Comparison of ENCODE assay signal across 33 cellular contexts in genomic region chr4:143262838-143263237, GRCh38.
"Had no signal": no experiment of that assay in that cellular context is flagged by ENCODE, and none has a peak within 500 bp of the region (broad histone marks: within the 10 kb centered on the region; RNA-seq: fewer than 3 reads in every experiment).

No MANE protein-coding gene starts in this region.

- H3K27ac ChIP-seq: ascending aorta, breast epithelium, cardiac muscle cell, colonic mucosa, epithelial cell of prostate, esophagus squamous epithelium, gastroesophageal sphincter had no signal

- H3K36me3 Mint-ChIP-seq: activated CD4-positive, alpha-beta memory T cell treated with anti-CD3 and anti-CD28 coated beads for 36 hours; activated CD8-positive, alpha-beta memory T cell treated with anti-CD3 and anti-CD28 coated beads, Interleukin-2, amount 10 ng/mL, durations not matched to agents 7 days and 5 days; activated naive CD4-positive, alpha-beta T cell treated with anti-CD3 and anti-CD28 coated beads, Interleukin-2, amount 50 U/mL, for 24 hours; activated naive CD8-positive, alpha-beta T cell treated with anti-CD3 and anti-CD28 coated beads for 36 hours; brain had no signal

- FAIRE-seq: endometrium, endothelial cell of umbilical vein had no signal

- ATAC-seq: activated CD4-positive, alpha-beta T cell treated with anti-CD3 and anti-CD28 coated beads for 36 hours; activated CD8-positive, alpha-beta memory T cell treated with anti-CD3 and anti-CD28 coated beads, Interleukin-2, amount 10 ng/mL, durations not matched to agents 7 days and 5 days; activated CD8-positive, alpha-beta T cell treated with anti-CD3 and anti-CD28 coated beads, Interleukin-2, amount 10 ng/mL, durations not matched to agents 7 days and 5 days; activated naive CD8-positive, alpha-beta T cell treated with anti-CD3 and anti-CD28 coated beads, Interleukin-2, amount 50 U/mL, for 24 hours; gastroesophageal sphincter had no signal

- H3K9me3 ChIP-seq: ascending aorta, colonic mucosa had no signal

- H3K27me3 ChIP-seq: ascending aorta, breast epithelium, cardiac muscle cell, colonic mucosa, esophagus squamous epithelium, gastroesophageal sphincter had no signal

- H3K4me3 Mint-ChIP-seq: activated CD4-positive, alpha-beta memory T cell treated with anti-CD3 and anti-CD28 coated beads for 36 hours; activated CD4-positive, alpha-beta T cell treated with anti-CD3 and anti-CD28 coated beads for 36 hours; activated CD4-positive, alpha-beta T cell treated with anti-CD3 and anti-CD28 coated beads, Interleukin-2, amount 10 ng/mL, durations not matched to agents 24 days and 14 days; activated CD8-positive, alpha-beta memory T cell treated with anti-CD3 and anti-CD28 coated beads, Interleukin-2, amount 10 ng/mL, durations not matched to agents 7 days and 5 days; activated CD8-positive, alpha-beta T cell treated with anti-CD3 and anti-CD28 coated beads, Interleukin-2, amount 10 ng/mL, durations not matched to agents 7 days and 5 days; activated naive CD4-positive, alpha-beta T cell treated with anti-CD3 and anti-CD28 coated beads for 36 hours; activated naive CD4-positive, alpha-beta T cell treated with anti-CD3 and anti-CD28 coated beads, Interleukin-2, amount 50 U/mL, for 24 hours; activated naive CD8-positive, alpha-beta T cell treated with anti-CD3 and anti-CD28 coated beads for 36 hours; activated naive CD8-positive, alpha-beta T cell treated with anti-CD3 and anti-CD28 coated beads, Interleukin-2, amount 50 U/mL, for 24 hours; activated T-helper 1 cell treated with anti-CD3 and anti-CD28 coated beads, Interleukin-12 subunit alpha, Interleukin-12 subunit beta, Interleukin-2, Interleukin-4 antibody, amounts not matched to agents 30 ng/mL and 10 ng/mL and 1 ng/mL, durations not matched to agents 14 hours and 24 hours and 36 hours; brain had no signal

- H3K4me1 ChIP-seq: ascending aorta, breast epithelium, colonic mucosa, esophagus squamous epithelium, gastroesophageal sphincter had no signal

- H3K27ac Mint-ChIP-seq: activated CD4-positive, alpha-beta memory T cell treated with anti-CD3 and anti-CD28 coated beads for 36 hours; activated CD4-positive, alpha-beta T cell treated with anti-CD3 and anti-CD28 coated beads for 36 hours; activated CD4-positive, alpha-beta T cell treated with anti-CD3 and anti-CD28 coated beads, Interleukin-2, amount 10 ng/mL, durations not matched to agents 24 days and 14 days; activated CD8-positive, alpha-beta memory T cell treated with anti-CD3 and anti-CD28 coated beads, Interleukin-2, amount 10 ng/mL, durations not matched to agents 7 days and 5 days; activated CD8-positive, alpha-beta T cell treated with anti-CD3 and anti-CD28 coated beads, Interleukin-2, amount 10 ng/mL, durations not matched to agents 7 days and 5 days; activated naive CD4-positive, alpha-beta T cell treated with anti-CD3 and anti-CD28 coated beads for 36 hours; activated naive CD4-positive, alpha-beta T cell treated with anti-CD3 and anti-CD28 coated beads, Interleukin-2, amount 50 U/mL, for 24 hours; activated naive CD8-positive, alpha-beta T cell treated with anti-CD3 and anti-CD28 coated beads for 36 hours; activated naive CD8-positive, alpha-beta T cell treated with anti-CD3 and anti-CD28 coated beads, Interleukin-2, amount 50 U/mL, for 24 hours; activated T-helper 1 cell treated with anti-CD3 and anti-CD28 coated beads, Interleukin-12 subunit alpha, Interleukin-12 subunit beta, Interleukin-2, Interleukin-4 antibody, amounts not matched to agents 30 ng/mL and 10 ng/mL and 1 ng/mL, durations not matched to agents 14 hours and 24 hours and 36 hours; activated T-helper 2 cell treated with anti-CD3 and anti-CD28 coated beads, Interferon-gamma antibody, Interleukin-2, Interleukin-4, amounts not matched to agents 10 μg/mL and 5 μg/mL and 100 μg/mL, durations not matched to agents 14 hours and 24 hours and 36 hours; brain had no signal

- H3K27me3 Mint-ChIP-seq: activated CD4-positive, alpha-beta T cell treated with anti-CD3 and anti-CD28 coated beads for 36 hours; activated CD8-positive, alpha-beta memory T cell treated with anti-CD3 and anti-CD28 coated beads, Interleukin-2, amount 10 ng/mL, durations not matched to agents 7 days and 5 days; activated naive CD4-positive, alpha-beta T cell treated with anti-CD3 and anti-CD28 coated beads, Interleukin-2, amount 50 U/mL, for 24 hours; activated naive CD8-positive, alpha-beta T cell treated with anti-CD3 and anti-CD28 coated beads for 36 hours; activated naive CD8-positive, alpha-beta T cell treated with anti-CD3 and anti-CD28 coated beads, Interleukin-2, amount 50 U/mL, for 24 hours had no signal

- H3K4me1 Mint-ChIP-seq: activated CD4-positive, alpha-beta T cell treated with anti-CD3 and anti-CD28 coated beads for 36 hours; activated CD4-positive, alpha-beta T cell treated with anti-CD3 and anti-CD28 coated beads, Interleukin-2, amount 10 ng/mL, durations not matched to agents 24 days and 14 days; activated CD8-positive, alpha-beta memory T cell treated with anti-CD3 and anti-CD28 coated beads, Interleukin-2, amount 10 ng/mL, durations not matched to agents 7 days and 5 days; activated naive CD4-positive, alpha-beta T cell treated with anti-CD3 and anti-CD28 coated beads, Interleukin-2, amount 50 U/mL, for 24 hours; activated naive CD8-positive, alpha-beta T cell treated with anti-CD3 and anti-CD28 coated beads for 36 hours; activated naive CD8-positive, alpha-beta T cell treated with anti-CD3 and anti-CD28 coated beads, Interleukin-2, amount 50 U/mL, for 24 hours had no signal

- DNase-seq: activated CD4-positive, alpha-beta memory T cell treated with anti-CD3 and anti-CD28 coated beads for 36 hours; activated CD4-positive, alpha-beta T cell treated with anti-CD3 and anti-CD28 coated beads for 36 hours; activated CD4-positive, alpha-beta T cell treated with anti-CD3 and anti-CD28 coated beads, Interleukin-2, amount 10 ng/mL, durations not matched to agents 24 days and 14 days; activated CD4-positive, CD25-positive, alpha-beta regulatory T cell; activated CD4-positive, CD25-positive, alpha-beta regulatory T cell treated with anti-CD3 and anti-CD28 coated beads, Interleukin-2, amount 50 U/mL, for 72 hours; activated CD8-positive, alpha-beta memory T cell treated with anti-CD3 and anti-CD28 coated beads, Interleukin-2, amount 10 ng/mL, durations not matched to agents 7 days and 5 days; activated CD8-positive, alpha-beta memory T cell treated with anti-CD3 and anti-CD28 coated beads, Interleukin-2, amount 50 U/mL, for 4 hours; activated CD8-positive, alpha-beta T cell treated with anti-CD3 and anti-CD28 coated beads, Interleukin-2, amount 10 ng/mL, durations not matched to agents 7 days and 5 days; activated effector memory CD4-positive, alpha-beta T cell treated with anti-CD3 and anti-CD28 coated beads, Interleukin-2, amount 50 U/mL, for 16 hours; activated naive CD4-positive, alpha-beta T cell treated with anti-CD3 and anti-CD28 coated beads for 36 hours; activated naive CD8-positive, alpha-beta T cell treated with anti-CD3 and anti-CD28 coated beads for 36 hours; activated naive CD8-positive, alpha-beta T cell treated with anti-CD3 and anti-CD28 coated beads, Interleukin-2, amount 50 U/mL, for 24 hours; activated T-cell treated with anti-CD3 and anti-CD28 coated beads, Interleukin-2, amount 50 U/mL, for 1 hour; activated T-cell treated with anti-CD3 and anti-CD28 coated beads, Interleukin-2, amount 50 U/mL, for 48 hours; central memory CD4-positive, alpha-beta T cell; cerebellar nuclear complex; colonic mucosa; effector CD8-positive, alpha-beta T cell; esophagus squamous epithelium; foreskin melanocyte; head of caudate nucleus; T-helper 2 cell had no signal

- H3K4me3 ChIP-seq: ascending aorta, breast epithelium, cardiac muscle cell, colonic mucosa, esophagus squamous epithelium, gastroesophageal sphincter had no signal

- H3K36me3 ChIP-seq: ascending aorta, breast epithelium, cardiac muscle cell, colonic mucosa, esophagus squamous epithelium, gastroesophageal sphincter had no signal
